ENCODE assay signal across 19 cellular contexts in the genomic region with DNA sequence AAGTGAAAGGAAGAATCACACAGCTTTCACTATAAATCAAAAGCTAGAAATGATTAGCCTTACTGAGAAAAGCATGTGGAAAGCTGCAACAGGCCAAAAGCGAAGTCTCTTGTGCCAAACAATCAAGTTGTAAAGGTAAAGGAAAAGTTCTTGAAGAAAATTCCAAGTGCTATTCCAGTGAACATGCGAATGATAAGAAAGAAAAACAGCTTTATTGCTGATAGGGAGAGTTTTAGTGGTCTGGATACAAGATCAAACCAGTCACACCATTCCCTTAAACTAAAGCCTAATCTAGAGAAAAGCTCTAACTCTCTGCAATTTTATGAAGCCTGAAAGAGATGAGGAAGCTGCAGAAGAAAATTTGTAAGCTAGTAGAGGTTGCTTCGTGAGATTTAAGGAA.
DNase-seq lines count a peak whose midpoint lies in the region; ATAC-seq and TF ChIP-seq lines count a peak whose summit lies in the region.
"Had no signal": no experiment of that assay in that cellular context is flagged by ENCODE, and none has a peak within 500 bp of the region (broad histone marks: within the 10 kb centered on the region; RNA-seq: fewer than 3 reads in every experiment).

No MANE protein-coding gene starts in this region.

- CTCF ChIA-PET in CD8-positive, alpha-beta T cell (lab: Charles Lee), result interaction anchor here (0.6 to 2.1 kb wide), 2 partner anchors 13 to 143 kb away, joined by 3 to 12 read pairs; no protein-coding TSS in a partner anchor

- ATAC-seq in CD8-positive, alpha-beta T cell, result no peak
- no peak for ATAC-seq in T-helper 17 cell
- peak; percentile 71 for ATAC-seq in left colon
- no peak for ATAC-seq in heart right ventricle
- ATAC-seq in sciatic nerve, result no peak

- no peaks in the 10 kb centered on the region for H3K27me3 ChIP-seq in CD8-positive, alpha-beta T cell (ENCODE audit: insufficient read depth, low read length)
- no peaks in the 10 kb centered on the region for H3K27me3 ChIP-seq in heart right ventricle
- H3K27me3 ChIP-seq: BLaER1 treated with 17β-estradiol and CSF1 and Interleukin-3, amounts not matched to agents 10 nM and 100 nM; MG63 had no signal

- no peak overlapping the region for H3K27ac ChIP-seq in CD8-positive, alpha-beta T cell (ENCODE audit: low read depth, low read length)
- no peak overlapping the region for H3K27ac ChIP-seq in heart right ventricle
- H3K27ac ChIP-seq: BLaER1 treated with 17β-estradiol and CSF1 and Interleukin-3, amounts not matched to agents 10 nM and 100 nM; PC-9; RWPE1 had no signal

- TF ChIP-seq CTCF in CD8-positive, alpha-beta T cell (IDR thresholded peaks at IDR 0.05), result no peak
- TF ChIP-seq CTCF in progenitor cell of endocrine pancreas (IDR thresholded peaks at IDR 0.05; ENCODE audit: unreplicated experiment), result no peak
- no peak for TF ChIP-seq CTCF in heart right ventricle (IDR thresholded peaks at IDR 0.05)
- no peak for TF ChIP-seq CTCF in glutamatergic neuron (IDR thresholded peaks at IDR 0.05; ENCODE audit: partially characterized antibody, unreplicated experiment)

- H3K4me3 ChIP-seq in CD8-positive, alpha-beta T cell (ENCODE audit: low read depth, low read length), result no peak overlapping the region
- H3K4me3 ChIP-seq in heart right ventricle, result no peak overlapping the region
- H3K4me3 ChIP-seq: BLaER1 treated with 17β-estradiol and CSF1 and Interleukin-3, amounts not matched to agents 10 nM and 100 nM; HAP-1; MG63; PC-9 had no signal

- intact Hi-C loops in CD8-positive, alpha-beta T cell (cut with DNase I, micrococcal nuclease), result no loop called here
- intact Hi-C loops in left colon (cut with DNase I, micrococcal nuclease) (no loop called here), heart right ventricle (cut with DNase I) (no loop called here), sciatic nerve (cut with DNase I) (no loop called here)

- H3K4me1 Mint-ChIP-seq in CD8-positive, alpha-beta T cell (ENCODE audit: low read depth), result peaks cover 7% of the 10 kb centered on the region
- H3K4me1 Mint-ChIP-seq in T-helper 17 cell (no peaks in the 10 kb centered on the region), progenitor cell of endocrine pancreas (ENCODE audit: low read depth) (peaks cover 24% of the 10 kb centered on the region), glutamatergic neuron (ENCODE audit: low read depth, unreplicated experiment) (peaks cover 3% of the 10 kb centered on the region)

- no peaks in the 10 kb centered on the region for H3K9me3 ChIP-seq in CD8-positive, alpha-beta T cell (ENCODE audit: low read length)
- H3K9me3 ChIP-seq in T-helper 17 cell (ENCODE audit: control insufficient read depth, low read length, poor library complexity, severe bottlenecking) (no peaks in the 10 kb centered on the region), heart right ventricle (peaks cover 0 to 22% (median 0%) of the 10 kb centered on the region in 11 donors)
- H3K9me3 ChIP-seq: HAP-1, MG63 had no signal

- POLR2A ChIA-PET in CD8-positive, alpha-beta T cell (lab: Charles Lee), result no interaction called here

- no peaks in the 10 kb centered on the region for H3K27me3 Mint-ChIP-seq in CD8-positive, alpha-beta T cell (ENCODE audit: low read depth)
- no peaks in the 10 kb centered on the region for H3K27me3 Mint-ChIP-seq in T-helper 17 cell
- H3K27me3 Mint-ChIP-seq in progenitor cell of endocrine pancreas, result no peaks in the 10 kb centered on the region
- H3K27me3 Mint-ChIP-seq in glutamatergic neuron (ENCODE audit: unreplicated experiment), result no peaks in the 10 kb centered on the region

- H3K4me3 Mint-ChIP-seq in CD8-positive, alpha-beta T cell, result no peak overlapping the region
- H3K4me3 Mint-ChIP-seq in T-helper 17 cell (no peak overlapping the region), progenitor cell of endocrine pancreas (ENCODE audit: low read depth) (peak overlapping the region; percentile 23), glutamatergic neuron (ENCODE audit: unreplicated experiment) (no peak overlapping the region)

- 92% methylated on average over 3 of the region's 3 CpGs for WGBS in heart right ventricle, 2 donors

- no peaks in the 10 kb centered on the region for H3K36me3 ChIP-seq in CD8-positive, alpha-beta T cell (ENCODE audit: insufficient read depth, low read length)
- no peaks in the 10 kb centered on the region for H3K36me3 ChIP-seq in heart right ventricle
- H3K36me3 ChIP-seq: BLaER1 treated with 17β-estradiol and CSF1 and Interleukin-3, amounts not matched to agents 10 nM and 100 nM; HAP-1; MG63 had no signal

- peaks cover 7% of the 10 kb centered on the region for H3K9me3 Mint-ChIP-seq in CD8-positive, alpha-beta T cell
- H3K9me3 Mint-ChIP-seq in progenitor cell of endocrine pancreas (ENCODE audit: low read depth), result peaks cover 8% of the 10 kb centered on the region
- H3K9me3 Mint-ChIP-seq in glutamatergic neuron (ENCODE audit: unreplicated experiment), result no peaks in the 10 kb centered on the region

- no peak for DNase-seq in CD8-positive, alpha-beta T cell
- DNase-seq in T-helper 17 cell (no peak), left colon (no peak), progenitor cell of endocrine pancreas (ENCODE audit: low spot score, unreplicated experiment) (no peak), heart right ventricle (no peak), glutamatergic neuron (no peak), sciatic nerve (ENCODE audit: low spot score) (no peak)
- DNase-seq: DMS79, Kasumi-1, MG63, NCI-H1092 treated with DMSO at 0.1 percent for 48 hours, NCI-H2029 treated with DMSO at 0.1 percent for 48 hours, NCI-H2171, NCI-H526, PC-9, SIG-M5 had no signal

- H3K4me1 ChIP-seq in CD8-positive, alpha-beta T cell (ENCODE audit: insufficient read depth, low read length), result no peaks in the 10 kb centered on the region
- H3K4me1 ChIP-seq in heart right ventricle, result no peaks in the 10 kb centered on the region
- H3K4me1 ChIP-seq: BLaER1 treated with 17β-estradiol and CSF1 and Interleukin-3, amounts not matched to agents 10 nM and 100 nM; HAP-1 had no signal

- peaks cover 6% of the 10 kb centered on the region for H3K36me3 Mint-ChIP-seq in CD8-positive, alpha-beta T cell
- H3K36me3 Mint-ChIP-seq in T-helper 17 cell (ENCODE audit: low read depth), result no peaks in the 10 kb centered on the region
- peaks cover 4% of the 10 kb centered on the region for H3K36me3 Mint-ChIP-seq in progenitor cell of endocrine pancreas (ENCODE audit: insufficient read depth)
- no peaks in the 10 kb centered on the region for H3K36me3 Mint-ChIP-seq in glutamatergic neuron (ENCODE audit: unreplicated experiment)

- H3K27ac Mint-ChIP-seq in CD8-positive, alpha-beta T cell, result peak overlapping the region; percentile 10
- peak overlapping the region; percentile 1 for H3K27ac Mint-ChIP-seq in T-helper 17 cell
- H3K27ac Mint-ChIP-seq in progenitor cell of endocrine pancreas, result peak overlapping the region; percentile 95
- no peak overlapping the region for H3K27ac Mint-ChIP-seq in glutamatergic neuron (ENCODE audit: unreplicated experiment)
